8 cellular contexts compared by ENCODE assay signal in genomic region chr1:172394167-172394751, GRCh38. TPM values are rescaled to one million over a fixed set of nuclear protein-coding genes. Genes with fewer than 3 reads are reported as not detected.
DNase-seq lines count a peak whose midpoint lies in the region; ATAC-seq, FAIRE-seq and TF ChIP-seq lines count a peak whose summit lies in the region.

No MANE protein-coding gene starts in this region.

- DNase-seq in astrocyte (ENCODE audit: low read depth) = no peak
- DNase-seq in naive thymus-derived CD8-positive, alpha-beta T cell = peak in 9 of 10 donors; percentile 23 to 84 (median 62)
- DNase-seq in thyroid gland = peak; percentile 78 to 83
- DNase-seq in KG1 (lab: John Stamatoyannopoulos, UW) = no peak
- DNase-seq in sciatic nerve (ENCODE audit: low spot score) = no peak

- H3K4me3 Mint-ChIP-seq in T-helper 1 cell treated with Interleukin-12 subunit alpha and Interleukin-12 subunit beta and Interleukin-4 antibody, amounts not matched to agents 30 μg/mL and 1 μg/mL, for 36 hours = peak overlapping the region; percentile 44
- H3K4me3 Mint-ChIP-seq in astrocyte (ENCODE audit: unreplicated experiment) = no peak overlapping the region
- H3K4me3 Mint-ChIP-seq in naive thymus-derived CD8-positive, alpha-beta T cell = peak overlapping the region; percentile 66 to 82 (median 78)

- no peak overlapping the region for H3K9ac ChIP-seq in astrocyte (ENCODE audit: low read length)

- no peaks in the 10 kb centered on the region for H3K9me3 Mint-ChIP-seq in T-helper 1 cell treated with Interleukin-12 subunit alpha and Interleukin-12 subunit beta and Interleukin-4 antibody, amounts not matched to agents 30 μg/mL and 1 μg/mL, for 36 hours
- no peaks in the 10 kb centered on the region for H3K9me3 Mint-ChIP-seq in astrocyte (ENCODE audit: unreplicated experiment)
- no peaks in the 10 kb centered on the region for H3K9me3 Mint-ChIP-seq in naive thymus-derived CD8-positive, alpha-beta T cell

- no peak overlapping the region for H3K4me2 ChIP-seq in astrocyte (ENCODE audit: low read length)

- WGBS in thyroid gland, 2 donors = 13 to 26% methylated on average over 4 of the region's 4 CpGs

- no peak for FAIRE-seq in astrocyte (lab: Jason Lieb, UNC)

- peak overlapping the region; percentile 86 for H3K27ac Mint-ChIP-seq in T-helper 1 cell treated with Interleukin-12 subunit alpha and Interleukin-12 subunit beta and Interleukin-4 antibody, amounts not matched to agents 30 μg/mL and 1 μg/mL, for 36 hours
- H3K27ac Mint-ChIP-seq in astrocyte (ENCODE audit: unreplicated experiment) = peak overlapping the region; percentile 91
- H3K27ac Mint-ChIP-seq in naive thymus-derived CD8-positive, alpha-beta T cell = peak overlapping the region; percentile 94 to 100 (median 96)

- no peaks in the 10 kb centered on the region for H4K20me1 ChIP-seq in astrocyte (ENCODE audit: insufficient read depth, low read length)

- peaks cover 34% of the 10 kb centered on the region for H3K4me1 Mint-ChIP-seq in T-helper 1 cell treated with Interleukin-12 subunit alpha and Interleukin-12 subunit beta and Interleukin-4 antibody, amounts not matched to agents 30 μg/mL and 1 μg/mL, for 36 hours (ENCODE audit: low read depth)
- peaks cover 52% of the 10 kb centered on the region for H3K4me1 Mint-ChIP-seq in astrocyte (ENCODE audit: low read depth, unreplicated experiment)
- H3K4me1 Mint-ChIP-seq in naive thymus-derived CD8-positive, alpha-beta T cell = peaks cover 24 to 76% (median 57%) of the 10 kb centered on the region in 4 donors

- H3K27me3 Mint-ChIP-seq in T-helper 1 cell treated with Interleukin-12 subunit alpha and Interleukin-12 subunit beta and Interleukin-4 antibody, amounts not matched to agents 30 μg/mL and 1 μg/mL, for 36 hours (ENCODE audit: low read depth) = peaks cover 34% of the 10 kb centered on the region
- no peaks in the 10 kb centered on the region for H3K27me3 Mint-ChIP-seq in astrocyte (ENCODE audit: low read depth, unreplicated experiment)
- no peaks in the 10 kb centered on the region for H3K27me3 Mint-ChIP-seq in naive thymus-derived CD8-positive, alpha-beta T cell

- POLR2A ChIA-PET in naive thymus-derived CD8-positive, alpha-beta T cell (lab: Charles Lee) = interaction anchor here (0.6 to 3.9 kb wide), 12 partner anchors 8 to 1659 kb away, joined by 3 to 37 read pairs (median 4); partner anchors contain the start of gene METTL13

- H3K4me3 ChIP-seq in astrocyte (ENCODE audit: insufficient read depth, low read depth, low read length) = no peak overlapping the region
- no peak overlapping the region for H3K4me3 ChIP-seq in thyroid gland (replicated peaks in 1 of 3)

- H3K36me3 Mint-ChIP-seq in T-helper 1 cell treated with Interleukin-12 subunit alpha and Interleukin-12 subunit beta and Interleukin-4 antibody, amounts not matched to agents 30 μg/mL and 1 μg/mL, for 36 hours (ENCODE audit: low read depth) = peaks cover 4% of the 10 kb centered on the region
- no peaks in the 10 kb centered on the region for H3K36me3 Mint-ChIP-seq in astrocyte (ENCODE audit: low read depth, unreplicated experiment)
- no peaks in the 10 kb centered on the region for H3K36me3 Mint-ChIP-seq in naive thymus-derived CD8-positive, alpha-beta T cell

- H3K36me3 ChIP-seq in astrocyte (ENCODE audit: insufficient read depth, low read length) = no peaks in the 10 kb centered on the region
- no peaks in the 10 kb centered on the region for H3K36me3 ChIP-seq in thyroid gland

- intact Hi-C loops in thyroid gland (cut with DNase I) (no loop called here), sciatic nerve (cut with DNase I) (no loop called here)

- no peak overlapping the region for H3K27ac ChIP-seq in astrocyte (ENCODE audit: low read depth, low read length)
- H3K27ac ChIP-seq in thyroid gland = peak overlapping the region; percentile 88 to 90 (median 89)

- peak; percentile 84 for ATAC-seq in GM18498 (IDR thresholded peaks at IDR 0.05; ENCODE audit: unreplicated experiment)
- peak; percentile 87 for ATAC-seq in HG02678 (IDR thresholded peaks at IDR 0.05; ENCODE audit: unreplicated experiment)
- peak; percentile 97 to 99 for ATAC-seq in naive thymus-derived CD8-positive, alpha-beta T cell
- ATAC-seq in sciatic nerve = no peak

- H3K9me3 ChIP-seq in astrocyte (ENCODE audit: insufficient read depth, low read depth, low read length) (no peaks in the 10 kb centered on the region), thyroid gland (no peaks in the 10 kb centered on the region)

- H3K4me1 ChIP-seq in astrocyte (ENCODE audit: insufficient read depth, low read length) = peaks cover 19% of the 10 kb centered on the region
- peaks cover 49 to 61% of the 10 kb centered on the region in 2 donors for H3K4me1 ChIP-seq in thyroid gland

- peak in 1 of 2 donors; percentile 23 for TF ChIP-seq POLR2A in thyroid gland (IDR thresholded peaks at IDR 0.05)

- H2AFZ ChIP-seq in astrocyte (ENCODE audit: low read depth, low read length) = no peak overlapping the region

- H3K27me3 ChIP-seq in astrocyte (ENCODE audit: insufficient read depth, low read length) (no peaks in the 10 kb centered on the region), thyroid gland (no peaks in the 10 kb centered on the region)

- no peak for TF ChIP-seq CTCF in astrocyte (IDR thresholded peaks at IDR 0.05; ENCODE audit: insufficient read depth, low read depth, low read length)
- TF ChIP-seq CTCF in thyroid gland (IDR thresholded peaks at IDR 0.05) = no peak

- H3K79me2 ChIP-seq in astrocyte (ENCODE audit: insufficient read depth, low read length) = no peaks in the 10 kb centered on the region

RNA-seq across cellular contexts. Expression of gene C1orf105, which starts 26.2 kb away (rescaled TPM):
- total RNA-seq in astrocyte = not detected in 2 replicates
- total RNA-seq in naive thymus-derived CD8-positive, alpha-beta T cell = under 1 TPM in 1 of 2 experiments, not detected in 1; 0.68 TPM
- polyA plus RNA-seq in naive thymus-derived CD8-positive, alpha-beta T cell = not detected
- not detected for total RNA-seq in thyroid gland
- total RNA-seq in sciatic nerve = not detected

RNA-seq across cellular contexts. Expression of gene PIGC, which starts 49.6 kb away (rescaled TPM):
- total RNA-seq in astrocyte (17.8 and 19.5 TPM in 2 replicates), thyroid gland (10 to 100 TPM; 19.4 to 23.4 (median 20.9) TPM), sciatic nerve (19.1 TPM)
- 10 to 100 TPM; 35.8 to 43.2 TPM for total RNA-seq in naive thymus-derived CD8-positive, alpha-beta T cell
- polyA plus RNA-seq in naive thymus-derived CD8-positive, alpha-beta T cell = 10 to 100 TPM; 69.1 to 92.8 (median 86.1) TPM

Comparison
In these comparisons a context has a peak if more than half of its experiments do, and no peak if none do; other contexts are left out.
1. DNase-seq: peak in naive thymus-derived CD8-positive, alpha-beta T cell (9 of 10) and thyroid gland (2 of 2); none in astrocyte (single experiment), KG1 (single experiment) and sciatic nerve (single experiment).
2. Peak in every context shown above with its lines, with median percentiles within 50 percentile points of each other: H3K27ac Mint-ChIP-seq.